Comparison of ENCODE assay signal across 18 cellular contexts in genomic region chr6:121482751-121483150, GRCh38. TPM values are rescaled to one million over a fixed set of nuclear protein-coding genes. Genes with fewer than 3 reads are reported as not detected.
"Had no signal": no experiment of that assay in that cellular context is flagged by ENCODE, and none has a peak within 500 bp of the region (broad histone marks: within the 10 kb centered on the region; RNA-seq: fewer than 3 reads in every experiment).

No MANE protein-coding gene starts in this region.

- H3K27me3 ChIP-seq: dorsolateral prefrontal cortex, upper lobe of right lung had no signal

- ATAC-seq: activated naive CD4-positive, alpha-beta T cell treated with anti-CD3 and anti-CD28 coated beads, Interleukin-2, amount 50 U/mL, for 72 hours; activated T-helper 17 cell treated with anti-CD3 and anti-CD28 coated beads, Interleukin-2, amount 50 U/mL, for 72 hours; effector memory CD8-positive, alpha-beta T cell; left lobe of liver; lower lobe of right lung; naive thymus-derived CD4-positive, alpha-beta T cell; sciatic nerve; upper lobe of right lung had no signal

- H3K4me3 ChIP-seq: dorsolateral prefrontal cortex, lower lobe of right lung, upper lobe of right lung had no signal

- DNase-seq: activated CD8-positive, alpha-beta memory T cell treated with anti-CD3 and anti-CD28 coated beads for 24 hours; activated CD8-positive, alpha-beta memory T cell treated with anti-CD3 and anti-CD28 coated beads, Interleukin-2, amount 50 U/mL, for 4 hours; activated T-cell treated with anti-CD3 and anti-CD28 coated beads, Interleukin-2, amount 50 U/mL, for 24 hours; aorta; dorsolateral prefrontal cortex; effector memory CD8-positive, alpha-beta T cell; lower lobe of right lung; naive thymus-derived CD4-positive, alpha-beta T cell; occipital lobe; stimulated activated CD4-positive, alpha-beta T cell treated with anti-CD3 and anti-CD28 coated beads, Interleukin-2, amount 100 ng/mL, for 48 hours; stimulated activated naive CD4-positive, alpha-beta T cell; T-helper 9 cell; upper lobe of right lung had no signal

- H3K36me3 ChIP-seq: lower lobe of right lung, upper lobe of right lung had no signal

- H3K9me3 ChIP-seq: lower lobe of right lung, upper lobe of right lung had no signal

- H3K4me1 ChIP-seq: lower lobe of right lung, upper lobe of right lung had no signal

- H3K27ac ChIP-seq: dorsolateral prefrontal cortex, lower lobe of right lung, upper lobe of right lung had no signal

RNA-seq across cellular contexts. Expression of gene GJA1, which starts 47.3 kb away (rescaled TPM):
- total RNA-seq: naive thymus-derived CD4-positive, alpha-beta T cell; T-helper 1 cell treated with Interleukin-12 subunit alpha and Interleukin-12 subunit beta and Interleukin-4 antibody, amounts not matched to agents 30 ng/mL and 1 ng/mL, for 36 hours had no signal
